20 cellular contexts compared by ENCODE assay signal in genomic region chr13:23992722-23993438, GRCh38.
DNase-seq lines count a peak whose midpoint lies in the region; ATAC-seq and TF ChIP-seq lines count a peak whose summit lies in the region.
"Had no signal": no experiment of that assay in that cellular context is flagged by ENCODE, and none has a peak within 500 bp of the region (broad histone marks: within the 10 kb centered on the region; RNA-seq: fewer than 3 reads in every experiment).

No MANE protein-coding gene starts in this region.

- H3K4me1 ChIP-seq in left ventricle myocardium inferior, result peaks cover 25% of the 10 kb centered on the region
- H3K4me1 ChIP-seq in CD4-positive, alpha-beta memory T cell (ENCODE audit: insufficient read depth, low read length), result no peaks in the 10 kb centered on the region

- peak overlapping the region in 1 of 8 donors; percentile 3 for H3K4me3 Mint-ChIP-seq in CD4-positive, alpha-beta memory T cell
- H3K4me3 Mint-ChIP-seq: activated naive CD4-positive, alpha-beta T cell treated with anti-CD3 and anti-CD28 coated beads for 36 hours had no signal

- peaks cover 0 to 7% (median 0%) of the 10 kb centered on the region in 4 donors for H3K4me1 Mint-ChIP-seq in CD4-positive, alpha-beta memory T cell

- no peaks in the 10 kb centered on the region for H3K27me3 ChIP-seq in left ventricle myocardium inferior (ENCODE audit: low read depth)
- H3K27me3 ChIP-seq in CD4-positive, alpha-beta memory T cell (ENCODE audit: insufficient read depth, low read length), result no peaks in the 10 kb centered on the region
- H3K27me3 ChIP-seq: BLaER1 treated with 17β-estradiol and CSF1 and Interleukin-3, amounts not matched to agents 10 nM and 100 nM had no signal

- H3K27ac Mint-ChIP-seq in CD4-positive, alpha-beta memory T cell, result no peak overlapping the region
- H3K27ac Mint-ChIP-seq: activated naive CD4-positive, alpha-beta T cell treated with anti-CD3 and anti-CD28 coated beads for 36 hours had no signal

- H3K27ac ChIP-seq in left ventricle myocardium inferior (replicated peaks) (no peak overlapping the region), cingulate gyrus (ENCODE audit: low read depth, low read length) (peak overlapping the region; percentile 97)
- H3K27ac ChIP-seq in CD4-positive, alpha-beta memory T cell (ENCODE audit: low read depth, low read length), result no peak overlapping the region
- H3K27ac ChIP-seq: BLaER1 treated with 17β-estradiol and CSF1 and Interleukin-3, amounts not matched to agents 10 nM and 100 nM had no signal

- H3K9me3 ChIP-seq in left ventricle myocardium inferior (replicated peaks), result peaks cover 6% of the 10 kb centered on the region
- H3K9me3 ChIP-seq in CD4-positive, alpha-beta memory T cell (ENCODE audit: control insufficient read depth in 1 of 2, low read length in 2 of 2), result no peaks in the 10 kb centered on the region

- CTCF ChIA-PET in CD4-positive, alpha-beta memory T cell (lab: Charles Lee; ENCODE audit: partially characterized antibody), result no interaction called here

- peaks cover 0 to 2% (median 0%) of the 10 kb centered on the region in 8 donors for H3K9me3 Mint-ChIP-seq in CD4-positive, alpha-beta memory T cell
- H3K9me3 Mint-ChIP-seq: activated naive CD4-positive, alpha-beta T cell treated with anti-CD3 and anti-CD28 coated beads for 36 hours had no signal

- H3K27me3 Mint-ChIP-seq in CD4-positive, alpha-beta memory T cell, result peaks cover 13 to 18% of the 10 kb centered on the region in 2 donors

- TF ChIP-seq CTCF in left ventricle myocardium inferior (IDR thresholded peaks at IDR 0.05; ENCODE audit: borderline replicate concordance), result no peak

- no peaks in the 10 kb centered on the region for H3K36me3 ChIP-seq in left ventricle myocardium inferior
- H3K36me3 ChIP-seq in CD4-positive, alpha-beta memory T cell (ENCODE audit: insufficient read depth, low read length), result no peaks in the 10 kb centered on the region
- H3K36me3 ChIP-seq: BLaER1 treated with 17β-estradiol and CSF1 and Interleukin-3, amounts not matched to agents 10 nM and 100 nM had no signal

- ATAC-seq in Right ventricle myocardium inferior (peak; percentile 78), HG02759 (IDR thresholded peaks at IDR 0.05; ENCODE audit: unreplicated experiment) (no peak), GM18498 (IDR thresholded peaks at IDR 0.05; ENCODE audit: unreplicated experiment) (no peak), GM18858 (IDR thresholded peaks at IDR 0.05; ENCODE audit: unreplicated experiment) (no peak)
- ATAC-seq: esophagus mucosa, HepG2, left lobe of liver had no signal

- intact Hi-C loops in Right ventricle myocardium inferior (cut with DNase I) (no loop called here), left ventricle myocardium inferior (cut with micrococcal nuclease) (no loop called here)
- intact Hi-C loops in CD4-positive, alpha-beta memory T cell (cut with micrococcal nuclease), result no loop called here

- H3K36me3 Mint-ChIP-seq in CD4-positive, alpha-beta memory T cell, result no peaks in the 10 kb centered on the region

- DNase-seq in Right ventricle myocardium inferior (ENCODE audit: missing footprints), result no peak
- DNase-seq in left ventricle myocardium inferior, result no peak
- DNase-seq in midbrain (lab: John Stamatoyannopoulos, UW), result peak; percentile 78
- DNase-seq in CD4-positive, alpha-beta memory T cell, result no peak
- DNase-seq: activated CD4-positive, alpha-beta T cell treated with anti-CD3 and anti-CD28 coated beads for 1 hour; activated naive CD4-positive, alpha-beta T cell treated with anti-CD3 and anti-CD28 coated beads for 36 hours; activated T-cell treated with anti-CD3 and anti-CD28 coated beads, Interleukin-2, amount 50 U/mL, for 48 hours; cerebellar nuclear complex; effector CD4-positive, alpha-beta T cell; NCI-H1436; stimulated activated CD8-positive, alpha-beta memory T cell treated with anti-CD3 and anti-CD28 coated beads, Interleukin-4, amount 100 ng/mL, for 48 hours; SW 1271 had no signal

- no peak overlapping the region for H3K4me3 ChIP-seq in left ventricle myocardium inferior
- no peak overlapping the region for H3K4me3 ChIP-seq in CD4-positive, alpha-beta memory T cell (ENCODE audit: low read length in 2 of 2)
- H3K4me3 ChIP-seq: BLaER1 treated with 17β-estradiol and CSF1 and Interleukin-3, amounts not matched to agents 10 nM and 100 nM had no signal

- POLR2A ChIA-PET in CD4-positive, alpha-beta memory T cell (lab: Charles Lee; ENCODE audit: partially characterized antibody), result no interaction called here
